ENCODE assay signal across 8 cellular contexts in genomic region chr11:75339685-75340409, GRCh38. TPM values are rescaled to one million over a fixed set of nuclear protein-coding genes. Genes with fewer than 3 reads are reported as not detected.
A peak's percentile ranks its signal among the peaks of the same experiment; 100 is the strongest.
DNase-seq lines count a peak whose midpoint lies in the region; TF ChIP-seq lines count a peak whose summit lies in the region.

No MANE protein-coding gene starts in this region.

- no peak for TF ChIP-seq CTCF in glutamatergic neuron (IDR thresholded peaks at IDR 0.05; ENCODE audit: partially characterized antibody, unreplicated experiment)
- peak in 1 of 11 experiments; percentile 2 for TF ChIP-seq CTCF in spleen (IDR thresholded peaks at IDR 0.05 in 8 of 11, conservative IDR thresholded peaks at IDR 0.05 in 3 of 11)

- no peaks in the 10 kb centered on the region for H3K9me3 ChIP-seq in spleen

- H3K4me3 ChIP-seq in spleen, result peak overlapping the region in 1 of 8 donors; percentile 37

- H3K27me3 Mint-ChIP-seq in T-helper 1 cell treated with Interleukin-12 subunit alpha and Interleukin-12 subunit beta and Interleukin-4 antibody, amounts not matched to agents 30 μg/mL and 1 μg/mL, for 36 hours (ENCODE audit: low read depth), result no peaks in the 10 kb centered on the region
- H3K27me3 Mint-ChIP-seq in glutamatergic neuron (ENCODE audit: unreplicated experiment), result peaks cover 12% of the 10 kb centered on the region

- peak overlapping the region; percentile 93 for H3K27ac Mint-ChIP-seq in T-helper 1 cell treated with Interleukin-12 subunit alpha and Interleukin-12 subunit beta and Interleukin-4 antibody, amounts not matched to agents 30 μg/mL and 1 μg/mL, for 36 hours
- peak overlapping the region; percentile 43 for H3K27ac Mint-ChIP-seq in glutamatergic neuron (ENCODE audit: unreplicated experiment)

- TF ChIP-seq POLR2A in spleen (IDR thresholded peaks at IDR 0.05), result no peak

- peaks cover 57% of the 10 kb centered on the region for H3K4me1 Mint-ChIP-seq in T-helper 1 cell treated with Interleukin-12 subunit alpha and Interleukin-12 subunit beta and Interleukin-4 antibody, amounts not matched to agents 30 μg/mL and 1 μg/mL, for 36 hours (ENCODE audit: low read depth)
- peaks cover 34% of the 10 kb centered on the region for H3K4me1 Mint-ChIP-seq in glutamatergic neuron (ENCODE audit: low read depth, unreplicated experiment)

- peak overlapping the region; percentile 77 for H3K4me3 Mint-ChIP-seq in T-helper 1 cell treated with Interleukin-12 subunit alpha and Interleukin-12 subunit beta and Interleukin-4 antibody, amounts not matched to agents 30 μg/mL and 1 μg/mL, for 36 hours
- peak overlapping the region; percentile 52 for H3K4me3 Mint-ChIP-seq in glutamatergic neuron (ENCODE audit: unreplicated experiment)

- H3K36me3 ChIP-seq in spleen, result peaks cover 0 to 5% (median 0%) of the 10 kb centered on the region in 6 donors

- DNase-seq in T-helper 1 cell (no peak), SKM-1 (lab: John Stamatoyannopoulos, UW; ENCODE audit: unreplicated experiment) (peak; percentile 38), glutamatergic neuron (peak; percentile 48), spleen (no peak), NCI-H2171 treated with DMSO at 0.1 percent for 48 hours (lab: John Stamatoyannopoulos, UW) (no peak), mesenteric fat pad (ENCODE audit: low spot score) (no peak), head of caudate nucleus (no peak)

- no peaks in the 10 kb centered on the region for H3K27me3 ChIP-seq in spleen (replicated peaks in 1 of 7)

- peaks cover 80 to 100% (median 99%) of the 10 kb centered on the region in 6 donors for H3K4me1 ChIP-seq in spleen

- intact Hi-C loops in spleen (cut with DNase I; ENCODE audit: low total_unique reads), result no loop called here
- intact Hi-C loops in head of caudate nucleus (cut with DNase I), result no loop called here

- H3K27ac ChIP-seq in spleen, result peak overlapping the region; percentile 55 to 96 (median 85)

- no peaks in the 10 kb centered on the region for H3K9me3 Mint-ChIP-seq in T-helper 1 cell treated with Interleukin-12 subunit alpha and Interleukin-12 subunit beta and Interleukin-4 antibody, amounts not matched to agents 30 μg/mL and 1 μg/mL, for 36 hours
- peaks cover 6% of the 10 kb centered on the region for H3K9me3 Mint-ChIP-seq in glutamatergic neuron (ENCODE audit: unreplicated experiment)

- WGBS in spleen, 5 donors, result 25 to 40% (median 30%) methylated on average over 11 to 14 of the region's 14 CpGs

- peaks cover 3% of the 10 kb centered on the region for H3K36me3 Mint-ChIP-seq in T-helper 1 cell treated with Interleukin-12 subunit alpha and Interleukin-12 subunit beta and Interleukin-4 antibody, amounts not matched to agents 30 μg/mL and 1 μg/mL, for 36 hours (ENCODE audit: low read depth)
- no peaks in the 10 kb centered on the region for H3K36me3 Mint-ChIP-seq in glutamatergic neuron (ENCODE audit: unreplicated experiment)

RNA-seq across cellular contexts. Expression of gene ARRB1, which starts 11.6 kb away (rescaled TPM):
- total RNA-seq in glutamatergic neuron (ENCODE audit: unreplicated experiment), result 38.0 TPM
- total RNA-seq in spleen, result 100 to 1,000 TPM in 3 of 7 donors, 10 to 100 TPM in 4; 77.7 to 139 (median 84.8) TPM
- polyA plus RNA-seq in spleen, result 10 to 100 TPM; 11.6 to 49.3 (median 13.1) TPM
- total RNA-seq in mesenteric fat pad, result 112 TPM

RNA-seq across cellular contexts. Expression of gene RPS3, which starts 59.5 kb away (rescaled TPM):
- 1,391 TPM for total RNA-seq in glutamatergic neuron (ENCODE audit: unreplicated experiment)
- total RNA-seq in spleen, result 1,000 to 10,000 TPM; 1,482 to 2,624 (median 2,197) TPM
- polyA plus RNA-seq in spleen, result 1,000 to 10,000 TPM; 4,940 to 5,449 (median 5,352) TPM
- 1,433 TPM for total RNA-seq in mesenteric fat pad

Comparison
In these comparisons a context has a peak if more than half of its experiments do, and no peak if none do; other contexts are left out.
1. DNase-seq: peak in SKM-1 (single experiment) and glutamatergic neuron (single experiment); none in T-helper 1 cell (0 of 5), spleen (single experiment), NCI-H2171 treated with DMSO at 0.1 percent for 48 hours (single experiment), mesenteric fat pad (single experiment) and head of caudate nucleus (0 of 42).